ENCODE assay signal across 1 cellular context in the genomic region with DNA sequence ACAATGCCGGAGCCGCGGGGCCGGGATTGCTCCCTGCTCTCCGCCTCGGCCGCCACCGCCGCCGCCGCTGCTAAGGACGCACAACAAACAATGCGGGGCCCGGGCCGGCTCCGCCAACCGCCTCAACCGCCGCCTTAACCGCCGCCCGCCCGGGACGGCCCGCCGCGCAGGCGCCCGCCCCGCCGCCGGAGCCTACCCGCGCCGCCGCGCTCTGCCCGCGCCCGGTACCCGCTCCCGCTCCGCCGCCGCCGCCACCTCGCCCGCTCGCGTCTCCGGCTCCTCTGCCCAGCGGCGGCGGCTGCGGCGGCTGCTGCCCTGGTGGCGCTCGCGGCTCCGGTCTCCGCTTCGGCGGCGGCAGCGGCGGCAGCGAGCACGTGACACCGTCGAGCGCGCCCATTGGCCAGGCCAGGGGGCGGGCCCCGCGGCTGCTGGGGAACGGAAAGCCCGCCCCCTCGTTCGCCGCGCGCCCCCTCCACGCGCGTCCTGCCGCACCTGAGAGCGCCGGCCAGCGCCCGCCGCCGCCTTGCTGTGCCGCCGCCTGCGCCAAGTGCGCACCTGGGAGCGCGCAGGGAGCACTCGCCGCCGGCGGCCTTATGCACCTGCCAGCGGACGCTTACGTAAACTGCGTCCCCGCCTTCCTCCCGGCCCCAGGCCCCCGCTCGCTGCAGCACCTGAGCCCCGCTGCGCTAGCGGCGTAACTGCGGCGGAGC.
A peak's percentile ranks its signal among the peaks of the same experiment; 100 is the strongest.
TF ChIP-seq lines count a peak whose summit lies in the region.

TSS of gene STRBP (minus strand) at position 347 of the 710 bp plus-strand sequence. CDS start 84,452 bp downstream, outside the sequence.

TF ChIP-seq in K562, 482 proteins besides CTCF, POLR2A, EP300 and RAD21 (continued from another document and continues in another):
- TF ChIP-seq, protein P1, sequence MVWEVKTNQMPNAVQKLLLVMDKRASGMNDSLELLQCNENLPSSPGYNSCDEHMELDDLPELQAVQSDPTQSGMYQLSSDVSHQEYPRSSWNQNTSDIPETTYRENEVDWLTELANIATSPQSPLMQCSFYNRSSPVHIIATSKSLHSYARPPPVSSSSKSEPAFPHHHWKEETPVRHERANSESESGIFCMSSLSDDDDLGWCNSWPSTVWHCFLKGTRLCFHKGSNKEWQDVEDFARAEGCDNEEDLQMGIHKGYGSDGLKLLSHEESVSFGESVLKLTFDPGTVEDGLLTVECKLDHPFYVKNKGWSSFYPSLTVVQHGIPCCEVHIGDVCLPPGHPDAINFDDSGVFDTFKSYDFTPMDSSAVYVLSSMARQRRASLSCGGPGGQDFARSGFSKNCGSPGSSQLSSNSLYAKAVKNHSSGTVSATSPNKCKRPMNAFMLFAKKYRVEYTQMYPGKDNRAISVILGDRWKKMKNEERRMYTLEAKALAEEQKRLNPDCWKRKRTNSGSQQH (CRISPR knock-in tag; IDR thresholded peaks at IDR 0.05), result no peak
- TF ChIP-seq, protein P2, sequence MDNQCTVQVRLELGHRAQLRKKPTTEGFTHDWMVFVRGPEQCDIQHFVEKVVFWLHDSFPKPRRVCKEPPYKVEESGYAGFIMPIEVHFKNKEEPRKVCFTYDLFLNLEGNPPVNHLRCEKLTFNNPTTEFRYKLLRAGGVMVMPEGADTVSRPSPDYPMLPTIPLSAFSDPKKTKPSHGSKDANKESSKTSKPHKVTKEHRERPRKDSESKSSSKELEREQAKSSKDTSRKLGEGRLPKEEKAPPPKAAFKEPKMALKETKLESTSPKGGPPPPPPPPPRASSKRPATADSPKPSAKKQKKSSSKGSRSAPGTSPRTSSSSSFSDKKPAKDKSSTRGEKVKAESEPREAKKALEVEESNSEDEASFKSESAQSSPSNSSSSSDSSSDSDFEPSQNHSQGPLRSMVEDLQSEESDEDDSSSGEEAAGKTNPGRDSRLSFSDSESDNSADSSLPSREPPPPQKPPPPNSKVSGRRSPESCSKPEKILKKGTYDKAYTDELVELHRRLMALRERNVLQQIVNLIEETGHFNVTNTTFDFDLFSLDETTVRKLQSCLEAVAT (IDR thresholded peaks at IDR 0.05), result no peak
- TF ChIP-seq, protein P3, sequence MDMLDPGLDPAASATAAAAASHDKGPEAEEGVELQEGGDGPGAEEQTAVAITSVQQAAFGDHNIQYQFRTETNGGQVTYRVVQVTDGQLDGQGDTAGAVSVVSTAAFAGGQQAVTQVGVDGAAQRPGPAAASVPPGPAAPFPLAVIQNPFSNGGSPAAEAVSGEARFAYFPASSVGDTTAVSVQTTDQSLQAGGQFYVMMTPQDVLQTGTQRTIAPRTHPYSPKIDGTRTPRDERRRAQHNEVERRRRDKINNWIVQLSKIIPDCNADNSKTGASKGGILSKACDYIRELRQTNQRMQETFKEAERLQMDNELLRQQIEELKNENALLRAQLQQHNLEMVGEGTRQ (CRISPR knock-in tag; IDR thresholded peaks at IDR 0.05), result peak; percentile 89
- no peak for TF ChIP-seq HDAC8 (tag; IDR thresholded peaks at IDR 0.05)
- TF ChIP-seq, protein P4, sequence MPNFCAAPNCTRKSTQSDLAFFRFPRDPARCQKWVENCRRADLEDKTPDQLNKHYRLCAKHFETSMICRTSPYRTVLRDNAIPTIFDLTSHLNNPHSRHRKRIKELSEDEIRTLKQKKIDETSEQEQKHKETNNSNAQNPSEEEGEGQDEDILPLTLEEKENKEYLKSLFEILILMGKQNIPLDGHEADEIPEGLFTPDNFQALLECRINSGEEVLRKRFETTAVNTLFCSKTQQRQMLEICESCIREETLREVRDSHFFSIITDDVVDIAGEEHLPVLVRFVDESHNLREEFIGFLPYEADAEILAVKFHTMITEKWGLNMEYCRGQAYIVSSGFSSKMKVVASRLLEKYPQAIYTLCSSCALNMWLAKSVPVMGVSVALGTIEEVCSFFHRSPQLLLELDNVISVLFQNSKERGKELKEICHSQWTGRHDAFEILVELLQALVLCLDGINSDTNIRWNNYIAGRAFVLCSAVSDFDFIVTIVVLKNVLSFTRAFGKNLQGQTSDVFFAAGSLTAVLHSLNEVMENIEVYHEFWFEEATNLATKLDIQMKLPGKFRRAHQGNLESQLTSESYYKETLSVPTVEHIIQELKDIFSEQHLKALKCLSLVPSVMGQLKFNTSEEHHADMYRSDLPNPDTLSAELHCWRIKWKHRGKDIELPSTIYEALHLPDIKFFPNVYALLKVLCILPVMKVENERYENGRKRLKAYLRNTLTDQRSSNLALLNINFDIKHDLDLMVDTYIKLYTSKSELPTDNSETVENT (CRISPR knock-in tag; IDR thresholded peaks at IDR 0.05), result peak; percentile 24; the same call in 1 of the 2 replicates
- TF ChIP-seq, protein P5, sequence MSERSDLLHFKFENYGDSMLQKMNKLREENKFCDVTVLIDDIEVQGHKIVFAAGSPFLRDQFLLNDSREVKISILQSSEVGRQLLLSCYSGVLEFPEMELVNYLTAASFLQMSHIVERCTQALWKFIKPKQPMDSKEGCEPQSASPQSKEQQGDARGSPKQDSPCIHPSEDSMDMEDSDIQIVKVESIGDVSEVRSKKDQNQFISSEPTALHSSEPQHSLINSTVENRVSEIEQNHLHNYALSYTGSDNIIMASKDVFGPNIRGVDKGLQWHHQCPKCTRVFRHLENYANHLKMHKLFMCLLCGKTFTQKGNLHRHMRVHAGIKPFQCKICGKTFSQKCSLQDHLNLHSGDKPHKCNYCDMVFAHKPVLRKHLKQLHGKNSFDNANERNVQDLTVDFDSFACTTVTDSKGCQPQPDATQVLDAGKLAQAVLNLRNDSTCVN (CRISPR knock-in tag; IDR thresholded peaks at IDR 0.05), result no peak
- TF ChIP-seq POLR2G (IDR thresholded peaks at IDR 0.05; ENCODE audit: low read depth, low read length), result peak; percentile 81
- TF ChIP-seq ZNF592 (IDR thresholded peaks at IDR 0.05), result peak; percentile 26; the same call in 1 of the 2 replicates
- TF ChIP-seq SRSF3 (IDR thresholded peaks at IDR 0.05; ENCODE audit: insufficient read depth, low read length), result no peak
- peak; percentile 99 for TF ChIP-seq HNRNPH1 (optimal IDR thresholded peaks at IDR 0.05; ENCODE audit: low read depth, low read length)
- peak in 1 of 2 experiments; percentile 89; a peak in 2 of 4 replicates for TF ChIP-seq ZNF639 (CRISPR knock-in tag; conservative IDR thresholded peaks at IDR 0.05 in 1 of 2, IDR thresholded peaks at IDR 0.05 in 1 of 2)
- TF ChIP-seq, protein P6, sequence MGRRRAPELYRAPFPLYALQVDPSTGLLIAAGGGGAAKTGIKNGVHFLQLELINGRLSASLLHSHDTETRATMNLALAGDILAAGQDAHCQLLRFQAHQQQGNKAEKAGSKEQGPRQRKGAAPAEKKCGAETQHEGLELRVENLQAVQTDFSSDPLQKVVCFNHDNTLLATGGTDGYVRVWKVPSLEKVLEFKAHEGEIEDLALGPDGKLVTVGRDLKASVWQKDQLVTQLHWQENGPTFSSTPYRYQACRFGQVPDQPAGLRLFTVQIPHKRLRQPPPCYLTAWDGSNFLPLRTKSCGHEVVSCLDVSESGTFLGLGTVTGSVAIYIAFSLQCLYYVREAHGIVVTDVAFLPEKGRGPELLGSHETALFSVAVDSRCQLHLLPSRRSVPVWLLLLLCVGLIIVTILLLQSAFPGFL (CRISPR knock-in tag; IDR thresholded peaks at IDR 0.05), result no peak
- peak; percentile 36 for TF ChIP-seq FOS (IDR thresholded peaks at IDR 0.05; ENCODE audit: extremely low read depth, insufficient read length)
- no peak for TF ChIP-seq ZBTB34 (CRISPR knock-in tag; IDR thresholded peaks at IDR 0.05)
- peak; percentile 46; the same call in 1 of the 2 replicates for TF ChIP-seq E2F3 (CRISPR knock-in tag; IDR thresholded peaks at IDR 0.05)
- TF ChIP-seq L3MBTL2 (IDR thresholded peaks at IDR 0.05), result peak; percentile 58; the same call in 1 of the 2 replicates
- peak; percentile 100 for TF ChIP-seq CTBP1 (IDR thresholded peaks at IDR 0.05; ENCODE audit: borderline replicate concordance)
- no peak for TF ChIP-seq PTRF (tag; IDR thresholded peaks at IDR 0.05)
- TF ChIP-seq TBL1XR1 (IDR thresholded peaks at IDR 0.05; ENCODE audit: low read length in 2 of 2), result 0 out of 4 replicates have a peak, but pooled peaks of 1 of the 2 experiments have one; percentile 74
- TF ChIP-seq RUNX1 (IDR thresholded peaks at IDR 0.05; ENCODE audit: low read depth), result 0 out of 2 replicates have a peak, but pooled peaks have one; percentile 48
- TF ChIP-seq ZBTB7A (IDR thresholded peaks at IDR 0.05; ENCODE audit: borderline replicate concordance, control insufficient read depth, low read depth, low read length), result 0 out of 2 replicates have a peak, but pooled peaks have one; percentile 31
- no peak for TF ChIP-seq ZNF77 (CRISPR knock-in tag; IDR thresholded peaks at IDR 0.05)
- no peak for TF ChIP-seq FOXJ2 (tag; IDR thresholded peaks at IDR 0.05)
- peak; percentile 92 for TF ChIP-seq ZBTB1 (CRISPR knock-in tag; IDR thresholded peaks at IDR 0.05; ENCODE audit: borderline replicate concordance, low read depth)
- peak; percentile 32 for TF ChIP-seq GABPA (tag; conservative IDR thresholded peaks at IDR 0.05; ENCODE audit: low read depth)
- peak; percentile 82 to 94 for TF ChIP-seq MAZ (CRISPR knock-in tag; conservative IDR thresholded peaks at IDR 0.05 in 1 of 2, IDR thresholded peaks at IDR 0.05 in 1 of 2)
- peak; percentile 99; the same call in 1 of the 2 replicates for TF ChIP-seq SRSF1 (IDR thresholded peaks at IDR 0.05; ENCODE audit: low read depth, low read length)
- peak; percentile 27 for TF ChIP-seq PCBP1 (IDR thresholded peaks at IDR 0.05; ENCODE audit: low read depth, low read length, poor library complexity, severe bottlenecking)
- TF ChIP-seq MAFG (tag; conservative IDR thresholded peaks at IDR 0.05), result no peak
- TF ChIP-seq TAF1 (IDR thresholded peaks at IDR 0.05; ENCODE audit: control insufficient read depth, extremely low read depth, insufficient read depth, low read length, severe bottlenecking), result no peak
- TF ChIP-seq ATF1 (CRISPR knock-in tag; IDR thresholded peaks at IDR 0.05), result no peak
- TF ChIP-seq ATF1 (tag; IDR thresholded peaks at IDR 0.05), result 0 out of 2 replicates have a peak, but pooled peaks have one; percentile 26
- peak; percentile 72; the same call in 1 of the 2 replicates for TF ChIP-seq RB1 (IDR thresholded peaks at IDR 0.05; ENCODE audit: low read depth)
- peak; percentile 6; the same call in 1 of the 2 replicates for TF ChIP-seq ZNF282 (CRISPR knock-in tag; IDR thresholded peaks at IDR 0.05)
- TF ChIP-seq, protein P7, sequence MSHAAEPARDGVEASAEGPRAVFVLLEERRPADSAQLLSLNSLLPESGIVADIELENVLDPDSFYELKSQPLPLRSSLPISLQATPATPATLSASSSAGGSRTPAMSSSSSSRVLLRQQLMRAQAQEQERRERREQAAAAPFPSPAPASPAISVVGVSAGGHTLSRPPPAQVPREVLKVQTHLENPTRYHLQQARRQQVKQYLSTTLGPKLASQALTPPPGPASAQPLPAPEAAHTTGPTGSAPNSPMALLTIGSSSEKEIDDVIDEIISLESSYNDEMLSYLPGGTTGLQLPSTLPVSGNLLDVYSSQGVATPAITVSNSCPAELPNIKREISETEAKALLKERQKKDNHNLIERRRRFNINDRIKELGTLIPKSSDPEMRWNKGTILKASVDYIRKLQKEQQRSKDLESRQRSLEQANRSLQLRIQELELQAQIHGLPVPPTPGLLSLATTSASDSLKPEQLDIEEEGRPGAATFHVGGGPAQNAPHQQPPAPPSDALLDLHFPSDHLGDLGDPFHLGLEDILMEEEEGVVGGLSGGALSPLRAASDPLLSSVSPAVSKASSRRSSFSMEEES (CRISPR knock-in tag; IDR thresholded peaks at IDR 0.05), result peak; percentile 96
- peak; percentile 100 for TF ChIP-seq ZNF24 (IDR thresholded peaks at IDR 0.05)
